Comparison of ENCODE assay signal across 26 cellular contexts in the genomic region with DNA sequence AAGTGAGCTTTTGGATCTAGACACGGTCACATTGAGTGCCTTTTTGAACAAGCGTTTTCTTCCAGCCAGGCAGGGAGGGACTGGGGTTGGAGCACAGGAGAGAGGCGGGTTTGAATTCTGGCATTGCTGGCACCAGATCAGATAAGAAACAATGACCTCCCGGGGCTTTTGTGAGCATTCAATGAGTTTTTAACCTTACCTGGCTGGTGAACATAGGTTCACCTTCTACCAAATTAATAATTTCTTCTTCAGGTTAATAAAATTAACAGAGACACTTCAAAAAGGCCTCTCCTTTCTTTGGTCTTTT.
"Had no signal": no experiment of that assay in that cellular context is flagged by ENCODE, and none has a peak within 500 bp of the region (broad histone marks: within the 10 kb centered on the region; RNA-seq: fewer than 3 reads in every experiment).

No MANE protein-coding gene starts in this region.

- DNase-seq: activated CD4-positive, alpha-beta memory T cell treated with anti-CD3 and anti-CD28 coated beads for 36 hours; activated CD4-positive, alpha-beta T cell treated with anti-CD3 and anti-CD28 coated beads for 48 hours; activated CD8-positive, alpha-beta memory T cell treated with anti-CD3 and anti-CD28 coated beads, Interleukin-2, amount 50 U/mL, for 4 hours; activated effector memory CD4-positive, alpha-beta T cell treated with anti-CD3 and anti-CD28 coated beads, Interleukin-2, amount 50 U/mL, for 16 hours; activated naive CD4-positive, alpha-beta T cell treated with anti-CD3 and anti-CD28 coated beads, Interleukin-2, amount 50 U/mL, for 16 hours; activated T-cell treated with anti-CD3 and anti-CD28 coated beads, Interleukin-2, amount 50 U/mL, for 1 hour; caudate nucleus; left ventricle myocardium superior; midbrain; naive thymus-derived CD4-positive, alpha-beta T cell; right cardiac atrium; spleen; stimulated activated naive CD4-positive, alpha-beta T cell; SW 1271; T-helper 9 cell; tibial artery had no signal

- H3K27ac ChIP-seq: foreskin keratinocyte, spleen, suprapubic skin, tibial artery, VCaP had no signal

- H3K27ac Mint-ChIP-seq: activated CD4-positive, alpha-beta memory T cell treated with anti-CD3 and anti-CD28 coated beads for 36 hours; activated T-helper 1 cell treated with anti-CD3 and anti-CD28 coated beads, Interleukin-12 subunit alpha, Interleukin-12 subunit beta, Interleukin-2, Interleukin-4 antibody, amounts not matched to agents 30 ng/mL and 10 ng/mL and 1 ng/mL, durations not matched to agents 14 hours and 24 hours and 36 hours; naive thymus-derived CD4-positive, alpha-beta T cell; T-helper 1 cell treated with Interleukin-12 subunit alpha and Interleukin-12 subunit beta and Interleukin-4 antibody, amounts not matched to agents 30 μg/mL and 1 μg/mL, for 36 hours had no signal

- H3K9me3 Mint-ChIP-seq: activated CD4-positive, alpha-beta memory T cell treated with anti-CD3 and anti-CD28 coated beads for 36 hours; activated T-helper 1 cell treated with anti-CD3 and anti-CD28 coated beads, Interleukin-12 subunit alpha, Interleukin-12 subunit beta, Interleukin-2, Interleukin-4 antibody, amounts not matched to agents 30 ng/mL and 10 ng/mL and 1 ng/mL, durations not matched to agents 14 hours and 24 hours and 36 hours; T-helper 1 cell treated with Interleukin-12 subunit alpha and Interleukin-12 subunit beta and Interleukin-4 antibody, amounts not matched to agents 30 μg/mL and 1 μg/mL, for 36 hours had no signal

- FAIRE-seq: islet of Langerhans, TTC549 had no signal

- H3K4me1 Mint-ChIP-seq: naive thymus-derived CD4-positive, alpha-beta T cell had no signal

- H3K4me1 ChIP-seq: foreskin keratinocyte, spleen, suprapubic skin had no signal

- H3K36me3 Mint-ChIP-seq: activated CD4-positive, alpha-beta memory T cell treated with anti-CD3 and anti-CD28 coated beads for 36 hours had no signal

- H3K36me3 ChIP-seq: spleen, suprapubic skin, tibial artery had no signal

- H3K27me3 ChIP-seq: tibial artery had no signal

- H3K4me3 ChIP-seq: spleen, suprapubic skin, tibial artery had no signal

- H3K9me3 ChIP-seq: suprapubic skin, tibial artery had no signal

- ATAC-seq: activated CD4-positive, CD25-positive, alpha-beta regulatory T cell treated with anti-CD3 and anti-CD28 coated beads, Interleukin-2, amount 50 U/mL, for 24 hours; esophagus mucosa; naive thymus-derived CD4-positive, alpha-beta T cell had no signal

- H3K4me3 Mint-ChIP-seq: activated CD4-positive, alpha-beta memory T cell treated with anti-CD3 and anti-CD28 coated beads for 36 hours; activated T-helper 1 cell treated with anti-CD3 and anti-CD28 coated beads, Interleukin-12 subunit alpha, Interleukin-12 subunit beta, Interleukin-2, Interleukin-4 antibody, amounts not matched to agents 30 ng/mL and 10 ng/mL and 1 ng/mL, durations not matched to agents 14 hours and 24 hours and 36 hours; naive thymus-derived CD4-positive, alpha-beta T cell; neural crest cell; T-helper 1 cell treated with Interleukin-12 subunit alpha and Interleukin-12 subunit beta and Interleukin-4 antibody, amounts not matched to agents 30 μg/mL and 1 μg/mL, for 36 hours had no signal
